19 cellular contexts compared by ENCODE assay signal in the genomic region with DNA sequence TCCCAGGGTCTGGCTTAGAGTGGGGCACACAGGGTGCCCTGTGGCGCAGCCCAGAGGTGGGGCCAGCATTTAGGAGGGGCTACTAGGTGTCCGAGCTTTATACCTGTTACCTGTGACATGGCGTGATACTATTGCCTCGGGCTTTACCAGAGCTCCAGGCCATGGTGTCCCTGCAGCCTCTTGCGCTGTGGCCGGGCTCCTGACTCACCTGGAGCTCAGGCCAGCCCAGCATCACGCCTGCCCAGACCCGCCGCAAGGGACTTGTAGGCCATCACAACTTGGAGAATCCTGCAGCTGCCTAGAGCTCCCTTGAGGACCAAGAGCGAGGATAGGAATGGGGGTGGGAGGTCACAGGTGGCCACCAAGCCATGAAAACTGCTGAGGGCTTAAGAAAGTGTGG. TPM values are rescaled to one million over a fixed set of nuclear protein-coding genes. Genes with fewer than 3 reads are reported as not detected.
DNase-seq lines count a peak whose midpoint lies in the region; ATAC-seq and TF ChIP-seq lines count a peak whose summit lies in the region.
"Had no signal": no experiment of that assay in that cellular context is flagged by ENCODE, and none has a peak within 500 bp of the region (broad histone marks: within the 10 kb centered on the region; RNA-seq: fewer than 3 reads in every experiment).

No MANE protein-coding gene starts in this region.

- no peaks in the 10 kb centered on the region for H3K9me3 Mint-ChIP-seq in stimulated activated naive CD8-positive, alpha-beta T cell treated with anti-CD3 and anti-CD28 coated beads, Interleukin-15, amount 100 ng/mL, for 72 hours
- H3K9me3 Mint-ChIP-seq in type B pancreatic cell: no peaks in the 10 kb centered on the region
- H3K9me3 Mint-ChIP-seq: CD8-positive, alpha-beta T cell had no signal

- H3K9ac ChIP-seq in neuronal stem cell (ENCODE audit: low read depth, low read length, poor library complexity) (no peak overlapping the region), mesenchymal stem cell (ENCODE audit: low read length) (no peak overlapping the region)

- H2BK5ac ChIP-seq in neuronal stem cell (ENCODE audit: low read length) (peak overlapping the region; percentile 5), mesenchymal stem cell (ENCODE audit: low read depth, low read length, poor library complexity, severe bottlenecking) (no peak overlapping the region)

- H3K79me1 ChIP-seq in neuronal stem cell (ENCODE audit: low read depth, low read length) (no peaks in the 10 kb centered on the region), mesenchymal stem cell (replicated peaks; ENCODE audit: low read length, poor library complexity, severe bottlenecking) (no peaks in the 10 kb centered on the region)

- H4K8ac ChIP-seq in neuronal stem cell (ENCODE audit: low read depth, low read length): peak overlapping the region; percentile 4
- H4K8ac ChIP-seq in mesenchymal stem cell (ENCODE audit: low read length): no peak overlapping the region

- H3K4me1 ChIP-seq in neuronal stem cell (ENCODE audit: control insufficient read depth in 2 of 2, insufficient read depth in 1 of 2, low read depth in 1 of 2, low read length in 2 of 2) (peaks cover 5 to 10% of the 10 kb centered on the region in 2 donors), mesenchymal stem cell (ENCODE audit: control insufficient read depth, insufficient read depth, low read depth, low read length) (peaks cover 9% of the 10 kb centered on the region)
- H3K4me1 ChIP-seq: BE2C had no signal

- no peak overlapping the region for H3K27ac Mint-ChIP-seq in stimulated activated naive CD8-positive, alpha-beta T cell treated with anti-CD3 and anti-CD28 coated beads, Interleukin-15, amount 100 ng/mL, for 72 hours
- peak overlapping the region; percentile 51 for H3K27ac Mint-ChIP-seq in type B pancreatic cell
- H3K27ac Mint-ChIP-seq: CD8-positive, alpha-beta T cell; H9 had no signal

- peak; percentile 6 for ATAC-seq in stimulated activated naive CD8-positive, alpha-beta T cell treated with anti-CD3 and anti-CD28 coated beads, Interleukin-15, amount 100 ng/mL, for 72 hours
- ATAC-seq in stimulated activated naive CD8-positive, alpha-beta T cell treated with anti-CD3 and anti-CD28 coated beads, Interleukin-15, Interleukin-2, amounts not matched to agents 100 U/mL and 50 U/mL, for 24 hours: no peak
- no peak for ATAC-seq in HG03097 (IDR thresholded peaks at IDR 0.05; ENCODE audit: low FRiP score, unreplicated experiment)
- ATAC-seq: A549; CD8-positive, alpha-beta T cell; HCT116 had no signal

- peak overlapping the region; percentile 69 for H2BK15ac ChIP-seq in neuronal stem cell (ENCODE audit: low read length)
- no peak overlapping the region for H2BK15ac ChIP-seq in mesenchymal stem cell (ENCODE audit: low read depth, poor library complexity, severe bottlenecking)

- peak overlapping the region; percentile 82 for H3K14ac ChIP-seq in neuronal stem cell (ENCODE audit: low read length)
- no peak overlapping the region for H3K14ac ChIP-seq in mesenchymal stem cell (ENCODE audit: low read length in 2 of 2)

- H3K27ac ChIP-seq in neuronal stem cell (replicated peaks; ENCODE audit: low read length): no peak overlapping the region
- H3K27ac ChIP-seq in mesenchymal stem cell (ENCODE audit: low read length, poor library complexity, severe bottlenecking): no peak overlapping the region
- H3K27ac ChIP-seq: C4-2B had no signal

- no CpG with 5 or more reads among the region's 10 CpGs for WGBS in neuronal stem cell (ENCODE audit: extremely low coverage in 2 of 2, insufficient read length in 2 of 2, insufficient replicate concordance in 1 of 2), 2 donors
- WGBS in mesenchymal stem cell: 87% methylated on average over 10 of the region's 10 CpGs

- H3K4ac ChIP-seq in neuronal stem cell (ENCODE audit: low read length) (no peak overlapping the region), mesenchymal stem cell (ENCODE audit: low read depth in 1 of 2, low read length in 2 of 2) (no peak overlapping the region)

- peaks cover 46% of the 10 kb centered on the region for H3K27me3 Mint-ChIP-seq in stimulated activated naive CD8-positive, alpha-beta T cell treated with anti-CD3 and anti-CD28 coated beads, Interleukin-15, amount 100 ng/mL, for 72 hours
- H3K27me3 Mint-ChIP-seq in type B pancreatic cell: peaks cover 55% of the 10 kb centered on the region

- H3K4me3 ChIP-seq in neuronal stem cell (ENCODE audit: low read length in 2 of 2): no peak overlapping the region
- H3K4me3 ChIP-seq in mesenchymal stem cell (ENCODE audit: insufficient read depth in 1 of 2, low read depth in 1 of 2, low read length in 2 of 2): no peak overlapping the region
- H3K4me3 ChIP-seq: A549 had no signal

- H3K36me3 Mint-ChIP-seq in type B pancreatic cell: no peaks in the 10 kb centered on the region
- H3K36me3 Mint-ChIP-seq: CD4-positive, CD25-positive, alpha-beta regulatory T cell; CD8-positive, alpha-beta T cell had no signal

- no peaks in the 10 kb centered on the region for H3K4me1 Mint-ChIP-seq in stimulated activated naive CD8-positive, alpha-beta T cell treated with anti-CD3 and anti-CD28 coated beads, Interleukin-15, amount 100 ng/mL, for 72 hours
- H3K4me1 Mint-ChIP-seq in type B pancreatic cell (ENCODE audit: unreplicated experiment): peaks cover 13% of the 10 kb centered on the region

- H2BK12ac ChIP-seq in neuronal stem cell (ENCODE audit: low read length): no peak overlapping the region
- no peak overlapping the region for H2BK12ac ChIP-seq in mesenchymal stem cell (ENCODE audit: low read length in 2 of 2)

- H2AFZ ChIP-seq in neuronal stem cell (ENCODE audit: low read length): no peak overlapping the region
- no peak overlapping the region for H2AFZ ChIP-seq in mesenchymal stem cell (ENCODE audit: low read depth, low read length)

- H3K18ac ChIP-seq in neuronal stem cell (ENCODE audit: low read length) (no peak overlapping the region), mesenchymal stem cell (ENCODE audit: low read depth in 1 of 2, low read length in 2 of 2) (no peak overlapping the region)

- H2AK5ac ChIP-seq in neuronal stem cell (ENCODE audit: low read depth, low read length) (peak overlapping the region; percentile 45), mesenchymal stem cell (ENCODE audit: low read length, severe bottlenecking) (no peak overlapping the region)

- H3K9me3 ChIP-seq in neuronal stem cell (replicated peaks in 1 of 2; ENCODE audit: control insufficient read depth in 2 of 2, insufficient read depth in 1 of 2, low read depth in 1 of 2, low read length in 2 of 2) (no peaks in the 10 kb centered on the region), mesenchymal stem cell (ENCODE audit: control insufficient read depth, low read length) (no peaks in the 10 kb centered on the region)
- H3K9me3 ChIP-seq: A549, BE2C, Caco-2 had no signal

- H3K36me3 ChIP-seq in neuronal stem cell (replicated peaks in 1 of 2; ENCODE audit: control insufficient read depth in 2 of 2, insufficient read depth in 2 of 2, low read length in 2 of 2) (no peaks in the 10 kb centered on the region), mesenchymal stem cell (ENCODE audit: control insufficient read depth in 1 of 2, insufficient read depth in 2 of 2, low read depth in 1 of 2, low read length in 2 of 2) (no peaks in the 10 kb centered on the region)
- H3K36me3 ChIP-seq: BE2C had no signal

- peaks cover 5 to 84% (median 22%) of the 10 kb centered on the region in 3 experiments for H3K27me3 ChIP-seq in neuronal stem cell (ENCODE audit: control insufficient read depth in 3 of 3, insufficient read depth in 3 of 3, low read depth in 1 of 3, low read length in 3 of 3)
- peaks cover 83 to 92% of the 10 kb centered on the region in 2 experiments for H3K27me3 ChIP-seq in mesenchymal stem cell (ENCODE audit: control insufficient read depth in 1 of 2, insufficient read depth in 1 of 2, low read length in 2 of 2)
- H3K27me3 ChIP-seq: BE2C had no signal

- no peak overlapping the region for H3K4me3 Mint-ChIP-seq in stimulated activated naive CD8-positive, alpha-beta T cell treated with anti-CD3 and anti-CD28 coated beads, Interleukin-15, amount 100 ng/mL, for 72 hours
- no peak overlapping the region for H3K4me3 Mint-ChIP-seq in type B pancreatic cell
- H3K4me3 Mint-ChIP-seq: CD4-positive, CD25-positive, alpha-beta regulatory T cell; CD8-positive, alpha-beta T cell; H9 had no signal

- H4K91ac ChIP-seq in neuronal stem cell (ENCODE audit: low read depth, low read length, poor library complexity) (no peak overlapping the region), mesenchymal stem cell (ENCODE audit: low read length) (no peak overlapping the region)

- H2BK120ac ChIP-seq in neuronal stem cell (ENCODE audit: low read depth, low read length): no peak overlapping the region
- H2BK120ac ChIP-seq in mesenchymal stem cell (ENCODE audit: low read depth, low read length): no peak overlapping the region

- H3K23ac ChIP-seq in neuronal stem cell (ENCODE audit: low read depth, low read length, poor library complexity): no peak overlapping the region
- no peak overlapping the region for H3K23ac ChIP-seq in mesenchymal stem cell (ENCODE audit: low read length in 2 of 2)

- no peak for DNase-seq in stimulated activated naive CD8-positive, alpha-beta T cell treated with anti-CD3 and anti-CD28 coated beads, Interleukin-15, amount 100 ng/mL, for 72 hours
- no peak for DNase-seq in stimulated activated naive CD8-positive, alpha-beta T cell treated with anti-CD3 and anti-CD28 coated beads, Interleukin-15, Interleukin-2, amounts not matched to agents 100 U/mL and 50 U/mL, for 24 hours
- DNase-seq in neuronal stem cell (ENCODE audit: low spot score): no peak
- DNase-seq in type B pancreatic cell (ENCODE audit: extremely low spot score, unreplicated experiment): no peak
- no peak for DNase-seq in mesenchymal stem cell
- DNase-seq: 8988T; ACHN; AML-193; BE2C; Caco-2; CD4-positive, CD25-positive, alpha-beta regulatory T cell; CD8-positive, alpha-beta T cell; DMS153; DND-41; H9 had no signal

- H3K4me2 ChIP-seq in neuronal stem cell (ENCODE audit: insufficient read depth, low read length, poor library complexity, severe bottlenecking) (peak overlapping the region; percentile 4), mesenchymal stem cell (ENCODE audit: low read length, poor library complexity, severe bottlenecking) (no peak overlapping the region)
- H3K4me2 ChIP-seq: A549 had no signal

- no peak for TF ChIP-seq CTCF in type B pancreatic cell (conservative IDR thresholded peaks at IDR 0.05)

RNA-seq across cellular contexts. Expression of a gene that starts 8.0 kb away (rescaled TPM):
- not detected for polyA plus RNA-seq in neuronal stem cell (2013, experiment 1 of 2)
- 0.01 TPM for polyA plus RNA-seq in neuronal stem cell (2013, experiment 2 of 2)
- total RNA-seq in type B pancreatic cell (ENCODE audit: low replicate concordance): 4.9 and 7.5 TPM in 2 replicates
- polyA plus RNA-seq in mesenchymal stem cell (2013, experiment 1 of 2): 0.01 TPM
- polyA plus RNA-seq in mesenchymal stem cell (2013, experiment 2 of 2): 0.01 TPM
- total RNA-seq: CD4-positive, CD25-positive, alpha-beta regulatory T cell; CD8-positive, alpha-beta T cell had no signal
- polyA plus RNA-seq: CD4-positive, CD25-positive, alpha-beta regulatory T cell had no signal
